In the genomic region with DNA sequence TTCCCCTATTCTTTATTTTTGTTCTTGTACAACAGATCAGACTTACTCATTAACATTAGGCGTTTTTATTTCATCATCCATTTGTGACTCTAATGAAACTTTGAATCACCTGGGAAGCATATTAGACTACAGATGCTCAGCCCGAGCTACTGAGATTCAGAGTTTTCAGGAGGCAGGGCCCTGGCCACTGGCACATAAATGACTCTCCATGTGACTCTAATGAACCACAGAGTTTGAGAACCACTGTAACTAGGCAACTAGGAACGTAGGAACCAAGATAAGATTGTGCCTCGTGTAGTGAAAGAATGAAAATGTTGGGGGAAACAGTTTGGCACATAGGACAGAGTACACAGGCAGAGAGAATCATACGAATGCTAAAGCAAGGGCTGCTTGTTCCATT, we compare ENCODE assay signal across 20 cellular contexts.
DNase-seq lines count a peak whose midpoint lies in the region; ATAC-seq and TF ChIP-seq lines count a peak whose summit lies in the region.
"Had no signal": no experiment of that assay in that cellular context is flagged by ENCODE, and none has a peak within 500 bp of the region (broad histone marks: within the 10 kb centered on the region; RNA-seq: fewer than 3 reads in every experiment).

No MANE protein-coding gene starts in this region.

- TF ChIP-seq CTCF in cardiac muscle cell (IDR thresholded peaks at IDR 0.05; ENCODE audit: low read depth, low read length), result no peak
- no peak for TF ChIP-seq CTCF in fibroblast of the aortic adventitia (IDR thresholded peaks at IDR 0.05; ENCODE audit: insufficient read depth, low read length)
- TF ChIP-seq CTCF in vagina (IDR thresholded peaks at IDR 0.05), result no peak

- no peak overlapping the region for H3K27ac Mint-ChIP-seq in activated naive CD4-positive, alpha-beta T cell treated with anti-CD3 and anti-CD28 coated beads for 36 hours

- intact Hi-C loops in Right ventricle myocardium superior (cut with DNase I), result no loop called here
- intact Hi-C loops in activated naive CD4-positive, alpha-beta T cell treated with anti-CD3 and anti-CD28 coated beads for 36 hours (cut with micrococcal nuclease), result no loop called here
- intact Hi-C loops in vagina (cut with DNase I), result no loop called here

- no peaks in the 10 kb centered on the region for H3K9me3 ChIP-seq in cardiac muscle cell (ENCODE audit: low read depth)
- H3K9me3 ChIP-seq in vagina, result no peaks in the 10 kb centered on the region
- H3K9me3 ChIP-seq: BE2C, SJSA1 had no signal

- CTCF ChIA-PET in activated naive CD4-positive, alpha-beta T cell treated with anti-CD3 and anti-CD28 coated beads for 36 hours (lab: Charles Lee), result no interaction called here

- H3K4me1 Mint-ChIP-seq in activated naive CD4-positive, alpha-beta T cell treated with anti-CD3 and anti-CD28 coated beads for 36 hours (ENCODE audit: low read depth), result no peaks in the 10 kb centered on the region

- no peak overlapping the region for H3K4me3 Mint-ChIP-seq in activated naive CD4-positive, alpha-beta T cell treated with anti-CD3 and anti-CD28 coated beads for 36 hours

- no peaks in the 10 kb centered on the region for H3K36me3 Mint-ChIP-seq in activated naive CD4-positive, alpha-beta T cell treated with anti-CD3 and anti-CD28 coated beads for 36 hours (ENCODE audit: low read depth)

- H3K4me1 ChIP-seq in cardiac muscle cell (ENCODE audit: low read depth) (no peaks in the 10 kb centered on the region), vagina (no peaks in the 10 kb centered on the region)
- H3K4me1 ChIP-seq: A549, BE2C, SJSA1 had no signal

- TF ChIP-seq POLR2A in vagina (IDR thresholded peaks at IDR 0.05), result no peak

- H3K27ac ChIP-seq in cardiac muscle cell (no peak overlapping the region), vagina (no peak overlapping the region)
- H3K27ac ChIP-seq: A549, SJSA1 had no signal

- H3K27me3 ChIP-seq in cardiac muscle cell, result no peaks in the 10 kb centered on the region
- H3K27me3 ChIP-seq in vagina, result no peaks in the 10 kb centered on the region
- H3K27me3 ChIP-seq: BE2C, SJSA1 had no signal

- no peaks in the 10 kb centered on the region for H3K36me3 ChIP-seq in cardiac muscle cell
- H3K36me3 ChIP-seq in vagina, result no peaks in the 10 kb centered on the region
- H3K36me3 ChIP-seq: BE2C, SJSA1 had no signal

- DNase-seq in cardiac muscle cell (ENCODE audit: low read depth in 1 of 2, low spot score in 1 of 2), result peak; percentile 1 to 77
- DNase-seq in Right ventricle myocardium superior, result no peak
- peak; percentile 69 for DNase-seq in astrocyte of the hippocampus (ENCODE audit: low read depth, low spot score)
- peak; percentile 28 for DNase-seq in fibroblast of the aortic adventitia (ENCODE audit: low read depth)
- DNase-seq in activated naive CD4-positive, alpha-beta T cell treated with anti-CD3 and anti-CD28 coated beads for 36 hours, result no peak
- no peak for DNase-seq in DMS53 (lab: John Stamatoyannopoulos, UW)
- no peak for DNase-seq in amygdala (lab: John Stamatoyannopoulos, UW)
- no peak for DNase-seq in vagina (ENCODE audit: extremely low spot score in 2 of 2)
- DNase-seq: BE2C, GOT3, KBM-7, NCI-H1092 treated with DMSO at 0.1 percent for 48 hours, NCI-H1436 treated with DMSO at 0.1 percent for 48 hours, NCI-H1930, NCI-H226, NCI-H510A treated with DMSO at 0.1 percent for 48 hours, NCI-H82 had no signal

- no peaks in the 10 kb centered on the region for H3K27me3 Mint-ChIP-seq in activated naive CD4-positive, alpha-beta T cell treated with anti-CD3 and anti-CD28 coated beads for 36 hours (ENCODE audit: low read depth)

- peaks cover 10% of the 10 kb centered on the region for H3K9me3 Mint-ChIP-seq in activated naive CD4-positive, alpha-beta T cell treated with anti-CD3 and anti-CD28 coated beads for 36 hours

- no peak for ATAC-seq in Right ventricle myocardium superior (ENCODE audit: poor library complexity)
- ATAC-seq: A549, HCT116 had no signal

- no peak overlapping the region for H3K4me3 ChIP-seq in cardiac muscle cell
- no peak overlapping the region for H3K4me3 ChIP-seq in fibroblast of the aortic adventitia (ENCODE audit: low read depth, low read length)
- no peak overlapping the region for H3K4me3 ChIP-seq in vagina
- H3K4me3 ChIP-seq: A549, SJSA1 had no signal

Comparison
In these comparisons a context has a peak if more than half of its experiments do, and no peak if none do; other contexts are left out.
1. DNase-seq: peak in cardiac muscle cell (2 of 2), astrocyte of the hippocampus (single experiment) and fibroblast of the aortic adventitia (single experiment); none in Right ventricle myocardium superior (single experiment), activated naive CD4-positive, alpha-beta T cell treated with anti-CD3 and anti-CD28 coated beads for 36 hours (single experiment), DMS53 (single experiment), amygdala (0 of 56) and vagina (0 of 2).